In genomic region chr2:170930132-170931109, GRCh38 we compare ENCODE assay signal across 1 cellular context.
TF ChIP-seq lines count a peak whose summit lies in the region.

No MANE protein-coding gene starts in this region.

TF ChIP-seq in K562, 482 proteins besides CTCF, POLR2A, EP300 and RAD21 (continued from another document and continues in another):
- TF ChIP-seq ZNF592 (IDR thresholded peaks at IDR 0.05) (no peak), ZNF511 (CRISPR knock-in tag; IDR thresholded peaks at IDR 0.05) (no peak), HBP1 (CRISPR knock-in tag; IDR thresholded peaks at IDR 0.05) (no peak), NFYB (IDR thresholded peaks at IDR 0.05; ENCODE audit: extremely low read depth, insufficient read length) (no peak), GABPA (tag; conservative IDR thresholded peaks at IDR 0.05; ENCODE audit: low read depth) (peak; percentile 93), MAFG (tag; conservative IDR thresholded peaks at IDR 0.05) (no peak), CEBPB (tag; IDR thresholded peaks at IDR 0.05) (no peak), MLX (CRISPR knock-in tag; conservative IDR thresholded peaks at IDR 0.05) (no peak), BDP1 (IDR thresholded peaks at IDR 0.05; ENCODE audit: insufficient read depth, insufficient read length) (no peak), ZNF764 (CRISPR knock-in tag; IDR thresholded peaks at IDR 0.05; ENCODE audit: low read depth) (no peak), ZNF184 (CRISPR knock-in tag; IDR thresholded peaks at IDR 0.05) (no peak), TCFL5 (CRISPR knock-in tag; conservative IDR thresholded peaks at IDR 0.05) (no peak), ZC3H4 (CRISPR knock-in tag; IDR thresholded peaks at IDR 0.05; ENCODE audit: borderline replicate concordance) (no peak), ZNF239 (CRISPR knock-in tag; IDR thresholded peaks at IDR 0.05) (no peak), WHSC1 (IDR thresholded peaks at IDR 0.05; ENCODE audit: low read length) (no peak), TRIM25 (IDR thresholded peaks at IDR 0.05; ENCODE audit: borderline replicate concordance) (no peak), MEF2D (tag; conservative IDR thresholded peaks at IDR 0.05; ENCODE audit: low read depth) (no peak), ZNF740 (CRISPR knock-in tag; IDR thresholded peaks at IDR 0.05) (no peak), ZNF740 (tag; IDR thresholded peaks at IDR 0.05) (no peak), KLF13 (tag; IDR thresholded peaks at IDR 0.05; ENCODE audit: borderline replicate concordance, low read depth) (no peak), ZBTB33 (CRISPR knock-in tag; IDR thresholded peaks at IDR 0.05) (peak; percentile 15; the same call in 1 of the 2 replicates), KAT2B (IDR thresholded peaks at IDR 0.05; ENCODE audit: low read depth, low read length) (no peak), SIRT6 (IDR thresholded peaks at IDR 0.05; ENCODE audit: low read depth, low read length) (no peak), ZNF124 (CRISPR knock-in tag; IDR thresholded peaks at IDR 0.05) (no peak), ZSCAN32 (CRISPR knock-in tag; IDR thresholded peaks at IDR 0.05) (no peak), PBX2 (CRISPR knock-in tag; IDR thresholded peaks at IDR 0.05; ENCODE audit: low read depth) (no peak), PBX2 (tag; conservative IDR thresholded peaks at IDR 0.05; ENCODE audit: low read depth) (0 out of 2 replicates have a peak, but pooled peaks have one; percentile 10), ZNF24 (IDR thresholded peaks at IDR 0.05) (no peak), KLF1 (tag; IDR thresholded peaks at IDR 0.05) (no peak), ETV1 (tag; conservative IDR thresholded peaks at IDR 0.05; ENCODE audit: low read depth) (peak; percentile 60; the same call in 1 of the 2 replicates), PRPF4 (IDR thresholded peaks at IDR 0.05; ENCODE audit: insufficient read depth, low read depth, low read length, poor library complexity, severe bottlenecking) (no peak), NFXL1 (CRISPR knock-in tag; IDR thresholded peaks at IDR 0.05) (no peak), HIVEP1 (CRISPR knock-in tag; IDR thresholded peaks at IDR 0.05) (no peak), FOXJ3 (CRISPR knock-in tag; IDR thresholded peaks at IDR 0.05) (no peak), BHLHE40 (IDR thresholded peaks at IDR 0.05; ENCODE audit: low read length) (no peak), MCM2 (IDR thresholded peaks at IDR 0.05; ENCODE audit: low read depth) (no peak), TAF7 (tag; IDR thresholded peaks at IDR 0.05) (peak; percentile 45), KLF10 (CRISPR knock-in tag; IDR thresholded peaks at IDR 0.05) (no peak), TCF7 (IDR thresholded peaks at IDR 0.05; ENCODE audit: borderline replicate concordance) (no peak), ARID3B (CRISPR knock-in tag; IDR thresholded peaks at IDR 0.05; ENCODE audit: borderline replicate concordance) (no peak), NBN (IDR thresholded peaks at IDR 0.05; ENCODE audit: low read depth) (no peak), ZNF280B (CRISPR knock-in tag; IDR thresholded peaks at IDR 0.05) (no peak), KAT7 (CRISPR knock-in tag; IDR thresholded peaks at IDR 0.05; ENCODE audit: borderline replicate concordance) (no peak), PHF8 (IDR thresholded peaks at IDR 0.05; ENCODE audit: borderline replicate concordance, low read length) (no peak), HSF4 (CRISPR knock-in tag; IDR thresholded peaks at IDR 0.05; ENCODE audit: borderline replicate concordance) (no peak), MITF (IDR thresholded peaks at IDR 0.05) (no peak), ZBTB7A (IDR thresholded peaks at IDR 0.05; ENCODE audit: borderline replicate concordance, control insufficient read depth, low read depth, low read length) (no peak), U2AF1 (optimal IDR thresholded peaks at IDR 0.05; ENCODE audit: low read depth, low read length) (no peak), SMC3 (conservative IDR thresholded peaks at IDR 0.05; ENCODE audit: insufficient read depth, low read depth, low read length) (no peak)
